4 cellular contexts compared by ENCODE assay signal in the genomic region with DNA sequence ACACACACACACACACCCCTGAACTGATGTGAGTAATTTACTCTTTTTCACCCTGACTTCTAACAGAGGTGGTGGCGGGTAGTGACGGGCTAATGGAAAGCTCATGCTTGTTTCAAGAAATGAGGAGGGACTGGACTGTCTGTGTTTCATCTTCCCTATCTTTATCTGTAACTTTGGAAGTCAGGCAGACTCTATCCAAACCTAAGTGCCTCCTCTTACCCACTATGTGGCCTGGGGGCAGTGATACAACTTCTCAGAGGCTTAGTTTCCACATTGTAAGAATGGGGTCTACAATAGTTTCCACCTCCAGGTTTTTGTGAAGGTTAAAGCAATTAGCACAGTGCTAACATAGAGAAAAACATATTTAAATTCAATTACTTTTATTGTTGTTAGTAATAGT. TPM values are rescaled to one million over a fixed set of nuclear protein-coding genes. Genes with fewer than 3 reads are reported as not detected.
"Had no signal": no experiment of that assay in that cellular context is flagged by ENCODE, and none has a peak within 500 bp of the region (broad histone marks: within the 10 kb centered on the region; RNA-seq: fewer than 3 reads in every experiment).

No MANE protein-coding gene starts in this region.

- DNase-seq: GDM1, GF-D8 had no signal

- H3K4me3 ChIP-seq: GM12878 had no signal

RNA-seq across cellular contexts. Expression of a gene that starts 5.9 kb away (rescaled TPM):
- total RNA-seq: G401, GM12878 had no signal
- polyA plus RNA-seq: GM12878 had no signal
